In genomic region chr11:67304511-67305113, GRCh38 we compare ENCODE assay signal across 8 cellular contexts. TPM values are rescaled to one million over a fixed set of nuclear protein-coding genes. Genes with fewer than 3 reads are reported as not detected.
DNase-seq lines count a peak whose midpoint lies in the region; ATAC-seq and TF ChIP-seq lines count a peak whose summit lies in the region.

No MANE protein-coding gene starts in this region.

- no peak overlapping the region for H2AFZ ChIP-seq in hepatocyte

- H3K27me3 ChIP-seq in H7 (ENCODE audit: control insufficient read depth, insufficient read depth, low read length) (peaks cover 3% of the 10 kb centered on the region; the same call in 1 of the 2 replicates), hepatocyte (no peaks in the 10 kb centered on the region)

- POLR2A ChIA-PET in activated CD4-positive, alpha-beta memory T cell treated with anti-CD3 and anti-CD28 coated beads for 36 hours (lab: Charles Lee): interaction anchor here (0.7 to 1.9 kb wide), 2 partner anchors 15 to 22 kb away, joined by 3 to 6 read pairs; partner anchors contain the start of gene ANKRD13D

- H3K9me2 ChIP-seq in hepatocyte (replicated peaks; ENCODE audit: insufficient read depth): no peaks in the 10 kb centered on the region

- DNase-seq in H7 (peak; percentile 46), hepatocyte (ENCODE audit: low spot score) (peak; percentile 5), skeletal muscle cell (ENCODE audit: low read depth) (no peak), NCI-H524 treated with DMSO at 0.1 percent for 48 hours (lab: John Stamatoyannopoulos, UW) (no peak), NCI-H2171 (lab: John Stamatoyannopoulos, UW) (no peak)
- peak; percentile 8 for DNase-seq in activated CD4-positive, alpha-beta memory T cell treated with anti-CD3 and anti-CD28 coated beads for 36 hours
- no peak for DNase-seq in activated CD4-positive, alpha-beta T cell treated with anti-CD3 and anti-CD28 coated beads, Interleukin-2, amount 50 U/mL, for 48 hours

- H3K4me3 Mint-ChIP-seq in activated CD4-positive, alpha-beta memory T cell treated with anti-CD3 and anti-CD28 coated beads for 36 hours: peak overlapping the region; percentile 70

- no peaks in the 10 kb centered on the region for H3K9me3 Mint-ChIP-seq in activated CD4-positive, alpha-beta memory T cell treated with anti-CD3 and anti-CD28 coated beads for 36 hours

- H4K20me1 ChIP-seq in hepatocyte (ENCODE audit: insufficient read depth, poor library complexity, severe bottlenecking): no peaks in the 10 kb centered on the region

- TF ChIP-seq CTCF in hepatocyte (IDR thresholded peaks at IDR 0.05; ENCODE audit: poor library complexity): no peak

- H3K36me3 Mint-ChIP-seq in activated CD4-positive, alpha-beta memory T cell treated with anti-CD3 and anti-CD28 coated beads for 36 hours: peaks cover 12% of the 10 kb centered on the region

- peak overlapping the region; percentile 86 for H3K4me3 ChIP-seq in H7 (ENCODE audit: insufficient read depth, low read depth, low read length)
- no peak overlapping the region for H3K4me3 ChIP-seq in hepatocyte
- H3K4me3 ChIP-seq in skeletal muscle cell (ENCODE audit: low read depth, low read length): peak overlapping the region; percentile 83

- 81% methylated on average over 14 of the region's 14 CpGs for WGBS in hepatocyte (ENCODE audit: low lambda C conversion rate, missing lambda C conversion rate)

- H3K4me1 Mint-ChIP-seq in activated CD4-positive, alpha-beta memory T cell treated with anti-CD3 and anti-CD28 coated beads for 36 hours (ENCODE audit: low read depth): peaks cover 8% of the 10 kb centered on the region

- H3K4me1 ChIP-seq in hepatocyte (ENCODE audit: insufficient read depth): peaks cover 23% of the 10 kb centered on the region

- H3K79me2 ChIP-seq in hepatocyte: peaks cover 15% of the 10 kb centered on the region

- H3K4me2 ChIP-seq in hepatocyte: peak overlapping the region; percentile 100

- H3K36me3 ChIP-seq in H7 (replicated peaks; ENCODE audit: control insufficient read depth, insufficient read depth, low read length): peaks cover 1% of the 10 kb centered on the region
- H3K36me3 ChIP-seq in hepatocyte (replicated peaks; ENCODE audit: insufficient read depth, low read depth): no peaks in the 10 kb centered on the region

- no peaks in the 10 kb centered on the region for H3K9me3 ChIP-seq in hepatocyte (ENCODE audit: low read depth)

- peak overlapping the region; percentile 23 for H3K27ac Mint-ChIP-seq in activated CD4-positive, alpha-beta memory T cell treated with anti-CD3 and anti-CD28 coated beads for 36 hours

- H3K27ac ChIP-seq in hepatocyte: peak overlapping the region; percentile 92

- intact Hi-C loops in activated CD4-positive, alpha-beta memory T cell treated with anti-CD3 and anti-CD28 coated beads for 36 hours (cut with micrococcal nuclease): no loop called here

- no peak for ATAC-seq in HG03521 (IDR thresholded peaks at IDR 0.05; ENCODE audit: unreplicated experiment)

- H3K27me3 Mint-ChIP-seq in activated CD4-positive, alpha-beta memory T cell treated with anti-CD3 and anti-CD28 coated beads for 36 hours: no peaks in the 10 kb centered on the region

- CTCF ChIA-PET in activated CD4-positive, alpha-beta memory T cell treated with anti-CD3 and anti-CD28 coated beads for 36 hours (lab: Charles Lee): interaction anchor here (0.6 to 3.1 kb wide), 5 partner anchors 11 to 78 kb away, joined by 3 to 15 read pairs (median 5); no protein-coding TSS in a partner anchor

RNA-seq across cellular contexts. Expression of gene SSH3, which starts 1.3 kb away (rescaled TPM):
- total RNA-seq in H7 (2014; rRNA removed; shearing (Covaris generic)): 23.6 and 30.2 TPM in 2 replicates
- 10 to 100 TPM; 14.9 to 19.4 TPM for total RNA-seq in activated CD4-positive, alpha-beta memory T cell treated with anti-CD3 and anti-CD28 coated beads for 36 hours
- 27.7 and 29.7 TPM in 2 replicates for total RNA-seq in hepatocyte
- polyA plus RNA-seq in hepatocyte: 49.5 and 66.4 TPM in 2 replicates

RNA-seq across cellular contexts. Expression of gene ANKRD13D, which starts 15.5 kb away (rescaled TPM):
- total RNA-seq in H7 (2014; rRNA removed; shearing (Covaris generic)): 29.1 and 32.2 TPM in 2 replicates
- 10 to 100 TPM; 85.9 to 89.4 TPM for total RNA-seq in activated CD4-positive, alpha-beta memory T cell treated with anti-CD3 and anti-CD28 coated beads for 36 hours
- 22.1 and 25.3 TPM in 2 replicates for total RNA-seq in hepatocyte
- polyA plus RNA-seq in hepatocyte: 43.9 and 49.5 TPM in 2 replicates

RNA-seq across cellular contexts. Expression of gene GRK2, which starts 38.3 kb away (rescaled TPM):
- total RNA-seq in H7 (2014; rRNA removed; shearing (Covaris generic)): 73.8 and 82.1 TPM in 2 replicates
- 100 to 1,000 TPM; 273 to 279 TPM for total RNA-seq in activated CD4-positive, alpha-beta memory T cell treated with anti-CD3 and anti-CD28 coated beads for 36 hours
- total RNA-seq in hepatocyte: 41.4 and 57.3 TPM in 2 replicates
- polyA plus RNA-seq in hepatocyte: 59.6 and 64.1 TPM in 2 replicates

RNA-seq across cellular contexts. Expression of gene POLD4, which starts 48.7 kb away (rescaled TPM):
- 49.8 and 53.9 TPM in 2 replicates for total RNA-seq in H7 (2014; rRNA removed; shearing (Covaris generic))
- total RNA-seq in activated CD4-positive, alpha-beta memory T cell treated with anti-CD3 and anti-CD28 coated beads for 36 hours: 10 to 100 TPM; 62.0 to 67.4 TPM
- total RNA-seq in hepatocyte: 69.8 and 74.4 TPM in 2 replicates
- polyA plus RNA-seq in hepatocyte: 97.4 and 117 TPM in 2 replicates

Comparison
In these comparisons a context has a peak if more than half of its experiments do, and no peak if none do; other contexts are left out.
1. DNase-seq: peak in H7 (single experiment), activated CD4-positive, alpha-beta memory T cell treated with anti-CD3 and anti-CD28 coated beads for 36 hours (single experiment) and hepatocyte (single experiment); none in skeletal muscle cell (single experiment), NCI-H524 treated with DMSO at 0.1 percent for 48 hours (single experiment), NCI-H2171 (single experiment) and activated CD4-positive, alpha-beta T cell treated with anti-CD3 and anti-CD28 coated beads, Interleukin-2, amount 50 U/mL, for 48 hours (0 of 2).